In the genomic region with DNA sequence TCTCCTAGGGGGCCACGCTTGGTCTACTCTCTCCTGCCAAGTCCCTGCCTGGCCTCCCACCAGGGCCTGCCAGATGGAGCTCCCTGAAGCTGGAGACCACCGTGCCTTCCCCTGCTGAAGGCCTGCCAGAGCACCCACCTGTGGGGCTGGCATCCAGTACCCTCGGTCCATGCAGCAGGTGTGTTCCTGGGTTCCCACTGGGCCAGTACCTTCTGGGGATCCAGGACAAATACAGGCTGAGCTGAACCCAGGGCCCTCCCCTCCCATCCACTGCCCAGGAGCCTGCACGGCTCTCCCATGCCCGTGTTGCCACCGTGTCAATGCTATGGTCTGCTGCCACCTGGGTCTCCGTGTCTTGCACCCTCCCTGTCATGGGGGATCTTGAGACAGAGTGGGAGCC, we compare ENCODE assay signal across 27 cellular contexts.
DNase-seq lines count a peak whose midpoint lies in the region; ATAC-seq and TF ChIP-seq lines count a peak whose summit lies in the region.
"Had no signal": no experiment of that assay in that cellular context is flagged by ENCODE, and none has a peak within 500 bp of the region (broad histone marks: within the 10 kb centered on the region; RNA-seq: fewer than 3 reads in every experiment).

No MANE protein-coding gene starts in this region.

- no peaks in the 10 kb centered on the region for H3K4me1 ChIP-seq in foreskin keratinocyte
- H3K4me1 ChIP-seq in psoas muscle: peaks cover 3% of the 10 kb centered on the region
- H3K4me1 ChIP-seq: A549, adrenal gland had no signal

- no peaks in the 10 kb centered on the region for H3K27me3 ChIP-seq in CD4-positive, alpha-beta T cell (ENCODE audit: control insufficient read depth, insufficient read depth, low read length)
- H3K27me3 ChIP-seq in foreskin keratinocyte (no peaks in the 10 kb centered on the region), psoas muscle (ENCODE audit: insufficient read depth in 3 of 3, low read length in 2 of 3) (no peaks in the 10 kb centered on the region)
- H3K27me3 ChIP-seq: adrenal gland, neutrophil had no signal

- CTCF ChIA-PET in CD4-positive, alpha-beta T cell (lab: Charles Lee): interaction anchor here (0.7 kb wide), 2 partner anchors 43 to 249 kb away, joined by 3 to 4 read pairs; no protein-coding TSS in a partner anchor

- no peak overlapping the region for H3K27ac Mint-ChIP-seq in activated T-cell treated with anti-CD3 and anti-CD28 coated beads, Interleukin-2, amount 50 U/mL, for 72 hours
- no peak overlapping the region for H3K27ac Mint-ChIP-seq in CD4-positive, alpha-beta T cell
- H3K27ac Mint-ChIP-seq: CD4-positive, CD25-positive, alpha-beta regulatory T cell; memory B cell; progenitor cell of endocrine pancreas; type B pancreatic cell had no signal

- peaks cover 0 to 53% of the 10 kb centered on the region in 2 donors for H3K36me3 ChIP-seq in psoas muscle (ENCODE audit: insufficient read depth in 1 of 2, low read depth in 1 of 2)
- H3K36me3 ChIP-seq: adrenal gland, neutrophil had no signal

- no peak overlapping the region for H3K27ac ChIP-seq in CD4-positive, alpha-beta T cell (ENCODE audit: low read depth, low read length)
- H3K27ac ChIP-seq in foreskin keratinocyte (no peak overlapping the region), psoas muscle (peak overlapping the region; percentile 39)
- H3K27ac ChIP-seq: A549, neutrophil, VCaP had no signal

- no peak overlapping the region for H3K4me3 ChIP-seq in psoas muscle
- H3K4me3 ChIP-seq: A549, adrenal gland had no signal

- no peak for TF ChIP-seq CTCF in CD4-positive, alpha-beta T cell (IDR thresholded peaks at IDR 0.05)
- TF ChIP-seq CTCF in foreskin keratinocyte (conservative IDR thresholded peaks at IDR 0.05) (no peak), psoas muscle (IDR thresholded peaks at IDR 0.05) (no peak)

- ATAC-seq in activated T-cell treated with anti-CD3 and anti-CD28 coated beads, Interleukin-2, amount 50 U/mL, for 72 hours (replicated peaks in 1 of 2): peak; percentile 43 to 54
- peak; percentile 11 for ATAC-seq in CD4-positive, alpha-beta T cell (ENCODE audit: poor library complexity)
- ATAC-seq in foreskin keratinocyte: peak; percentile 8
- ATAC-seq in psoas muscle: peak in 3 of 4 donors; percentile 26 to 34 (median 32)
- no peak for ATAC-seq in HG02884 (IDR thresholded peaks at IDR 0.05; ENCODE audit: unreplicated experiment)
- ATAC-seq: A549 had no signal

- H3K9me3 Mint-ChIP-seq in activated T-cell treated with anti-CD3 and anti-CD28 coated beads, Interleukin-2, amount 50 U/mL, for 72 hours: peaks cover 10 to 11% of the 10 kb centered on the region in 2 donors
- H3K9me3 Mint-ChIP-seq in CD4-positive, alpha-beta T cell: peaks cover 9% of the 10 kb centered on the region

- no peaks in the 10 kb centered on the region for H3K4me1 Mint-ChIP-seq in activated T-cell treated with anti-CD3 and anti-CD28 coated beads, Interleukin-2, amount 50 U/mL, for 72 hours (ENCODE audit: low read depth)
- H3K4me1 Mint-ChIP-seq in CD4-positive, alpha-beta T cell (ENCODE audit: low read depth): no peaks in the 10 kb centered on the region
- H3K4me1 Mint-ChIP-seq: CD4-positive, CD25-positive, alpha-beta regulatory T cell; memory B cell had no signal

- peaks cover 16% of the 10 kb centered on the region for H3K9me3 ChIP-seq in CD4-positive, alpha-beta T cell (ENCODE audit: control insufficient read depth, low read length)
- no peaks in the 10 kb centered on the region for H3K9me3 ChIP-seq in psoas muscle
- H3K9me3 ChIP-seq: neutrophil had no signal

- peaks cover 1 to 6% of the 10 kb centered on the region in 2 donors for H3K36me3 Mint-ChIP-seq in activated T-cell treated with anti-CD3 and anti-CD28 coated beads, Interleukin-2, amount 50 U/mL, for 72 hours (ENCODE audit: insufficient read depth in 2 of 2)
- H3K36me3 Mint-ChIP-seq in CD4-positive, alpha-beta T cell (ENCODE audit: low read depth): peaks cover 13% of the 10 kb centered on the region
- H3K36me3 Mint-ChIP-seq: CD4-positive, CD25-positive, alpha-beta regulatory T cell; type B pancreatic cell had no signal

- WGBS in psoas muscle, 3 donors: 61 to 71% (median 67%) methylated on average over 7 of the region's 7 CpGs

- H3K27me3 Mint-ChIP-seq in activated T-cell treated with anti-CD3 and anti-CD28 coated beads, Interleukin-2, amount 50 U/mL, for 72 hours (ENCODE audit: low read depth): no peaks in the 10 kb centered on the region
- no peaks in the 10 kb centered on the region for H3K27me3 Mint-ChIP-seq in CD4-positive, alpha-beta T cell
- H3K27me3 Mint-ChIP-seq: CD4-positive, CD25-positive, alpha-beta regulatory T cell; memory B cell; progenitor cell of endocrine pancreas; type B pancreatic cell had no signal

- POLR2A ChIA-PET in CD4-positive, alpha-beta T cell (lab: Charles Lee): no interaction called here

- no peak for DNase-seq in activated T-cell treated with anti-CD3 and anti-CD28 coated beads, Interleukin-2, amount 50 U/mL, for 72 hours
- DNase-seq in activated T-cell treated with anti-CD3 and anti-CD28 coated beads for 4 hours (no peak), foreskin keratinocyte (no peak), psoas muscle (peak; percentile 17 to 59), A172 (ENCODE audit: low spot score) (no peak), HCEC 1CT (no peak)
- DNase-seq in CD4-positive, alpha-beta T cell: no peak
- DNase-seq: activated T-cell treated with anti-CD3 and anti-CD28 coated beads, Interleukin-2, amount 50 U/mL, for 48 hours; CD4-positive, CD25-positive, alpha-beta regulatory T cell; cerebellar nuclear complex; DND-41; GF-D8; Kasumi-1; NCI-H1417 treated with DMSO at 0.1 percent for 48 hours; NCI-H2081 treated with DMSO at 0.1 percent for 48 hours; stimulated activated CD4-positive, alpha-beta T cell treated with anti-CD3 and anti-CD28 coated beads, Interleukin-4, amount 100 ng/mL, for 4 hours; substantia nigra; T-helper 9 cell had no signal

- intact Hi-C loops in CD4-positive, alpha-beta T cell (cut with DNase I, micrococcal nuclease): no loop called here
- intact Hi-C loops in psoas muscle (cut with DNase I): no loop called here

- no peak overlapping the region for H3K4me3 Mint-ChIP-seq in activated T-cell treated with anti-CD3 and anti-CD28 coated beads, Interleukin-2, amount 50 U/mL, for 72 hours
- no peak overlapping the region for H3K4me3 Mint-ChIP-seq in CD4-positive, alpha-beta T cell
- H3K4me3 Mint-ChIP-seq: brain; CD4-positive, CD25-positive, alpha-beta regulatory T cell; memory B cell; type B pancreatic cell had no signal

Comparison
In these comparisons a context has a peak if more than half of its experiments do, and no peak if none do; other contexts are left out.
1. DNase-seq: peak in psoas muscle (2 of 2); none in activated T-cell treated with anti-CD3 and anti-CD28 coated beads, Interleukin-2, amount 50 U/mL, for 72 hours (0 of 2), activated T-cell treated with anti-CD3 and anti-CD28 coated beads for 4 hours (single experiment), CD4-positive, alpha-beta T cell (0 of 10), foreskin keratinocyte (0 of 2), A172 (single experiment) and HCEC 1CT (single experiment).